Comparison of ENCODE assay signal across 20 cellular contexts in genomic region chr6:47663462-47664216, GRCh38. TPM values are rescaled to one million over a fixed set of nuclear protein-coding genes. Genes with fewer than 3 reads are reported as not detected.
DNase-seq lines count a peak whose midpoint lies in the region; ATAC-seq and TF ChIP-seq lines count a peak whose summit lies in the region.
"Had no signal": no experiment of that assay in that cellular context is flagged by ENCODE, and none has a peak within 500 bp of the region (broad histone marks: within the 10 kb centered on the region; RNA-seq: fewer than 3 reads in every experiment).

No MANE protein-coding gene starts in this region.

- no peak overlapping the region for H3K23ac ChIP-seq in mesendoderm (ENCODE audit: low read length)

- H3K27me3 ChIP-seq in HUES48 (ENCODE audit: control insufficient read depth, insufficient read depth, low read length) (no peaks in the 10 kb centered on the region), endodermal cell (ENCODE audit: control insufficient read depth, insufficient read depth, low read length, poor library complexity, severe bottlenecking) (no peaks in the 10 kb centered on the region), mesendoderm (ENCODE audit: insufficient read depth, low read length, poor library complexity) (no peaks in the 10 kb centered on the region)
- H3K27me3 ChIP-seq: body of pancreas, gastrocnemius medialis had no signal

- H4K8ac ChIP-seq in mesendoderm (ENCODE audit: low read depth, low read length) = no peak overlapping the region

- H3K4me1 Mint-ChIP-seq in endodermal cell = peaks cover 38% of the 10 kb centered on the region
- H3K4me1 Mint-ChIP-seq: naive B cell had no signal

- no peak overlapping the region for H2AK5ac ChIP-seq in mesendoderm (ENCODE audit: low read length)

- H3K27ac Mint-ChIP-seq in endodermal cell = peak overlapping the region; percentile 83
- H3K27ac Mint-ChIP-seq: activated naive CD8-positive, alpha-beta T cell treated with anti-CD3 and anti-CD28 coated beads for 36 hours; naive B cell had no signal

- 59 to 76% methylated on average over 5 to 12 of the region's 13 CpGs for WGBS in endodermal cell (ENCODE audit: insufficient coverage in 1 of 2, insufficient read length in 1 of 2), 2 experiments
- no CpG with 5 or more reads among the region's 13 CpGs for WGBS in mesendoderm (ENCODE audit: extremely low coverage, insufficient coverage, low lambda C conversion rate)

- H3K27me3 Mint-ChIP-seq in endodermal cell (ENCODE audit: insufficient read depth) = no peaks in the 10 kb centered on the region

- no peak overlapping the region for H3K9ac ChIP-seq in HUES48 (ENCODE audit: low read depth, low read length)
- no peak overlapping the region for H3K9ac ChIP-seq in endodermal cell (ENCODE audit: extremely low read depth, low read length, poor library complexity, severe bottlenecking)
- no peak overlapping the region for H3K9ac ChIP-seq in mesendoderm (ENCODE audit: low read length)
- H3K9ac ChIP-seq: parathyroid adenoma had no signal

- no peak overlapping the region for H2BK5ac ChIP-seq in mesendoderm (ENCODE audit: low read length)

- H3K4me1 ChIP-seq in HUES48 (ENCODE audit: control insufficient read depth, insufficient read depth, low read length) = 0 out of 2 replicates have a peak, but pooled peaks cover 8% of the 10 kb centered on the region
- peaks cover 9% of the 10 kb centered on the region for H3K4me1 ChIP-seq in endodermal cell (ENCODE audit: control insufficient read depth, insufficient read depth, low read length)
- peaks cover 5% of the 10 kb centered on the region for H3K4me1 ChIP-seq in mesendoderm (ENCODE audit: control insufficient read depth, low read depth, low read length)
- H3K4me1 ChIP-seq: body of pancreas, gastrocnemius medialis, lower lobe of right lung, parathyroid adenoma had no signal

- H3K4me3 Mint-ChIP-seq in endodermal cell = no peak overlapping the region
- H3K4me3 Mint-ChIP-seq: activated naive CD8-positive, alpha-beta T cell treated with anti-CD3 and anti-CD28 coated beads for 36 hours; naive B cell had no signal

- TF ChIP-seq CTCF in endodermal cell (conservative IDR thresholded peaks at IDR 0.05) = no peak

- H3K56ac ChIP-seq in mesendoderm (ENCODE audit: low read length) = no peak overlapping the region

- DNase-seq in NCI-H510A (lab: John Stamatoyannopoulos, UW) (peak; percentile 67), endodermal cell (peak; percentile 86), mesendoderm (peak; percentile 88), mucosa of gallbladder (ENCODE audit: low spot score) (no peak)
- no peak for DNase-seq in activated CD4-positive, alpha-beta T cell treated with anti-CD3 and anti-CD28 coated beads for 48 hours
- DNase-seq: activated CD4-positive, alpha-beta T cell treated with anti-CD3 and anti-CD28 coated beads for 1 hour; activated naive CD8-positive, alpha-beta T cell treated with anti-CD3 and anti-CD28 coated beads for 36 hours; body of pancreas; cortex of kidney; gastrocnemius medialis; Kasumi-1; lower lobe of right lung; naive B cell; NCI-H1105; stimulated activated CD4-positive, alpha-beta T cell treated with anti-CD3 and anti-CD28 coated beads, Interleukin-2, amount 100 ng/mL, for 48 hours had no signal

- no peak overlapping the region for H2BK15ac ChIP-seq in mesendoderm (replicated peaks; ENCODE audit: low read depth)

- no peaks in the 10 kb centered on the region for H3K9me3 ChIP-seq in HUES48 (ENCODE audit: control insufficient read depth, insufficient read depth, low read length)
- H3K9me3 ChIP-seq in endodermal cell (ENCODE audit: control insufficient read depth, low read length) = no peaks in the 10 kb centered on the region
- H3K9me3 ChIP-seq: body of pancreas, gastrocnemius medialis, lower lobe of right lung had no signal

- no peak overlapping the region for H2BK120ac ChIP-seq in mesendoderm (ENCODE audit: low read depth, low read length)

- H3K4me2 ChIP-seq in mesendoderm (ENCODE audit: low read length) = no peak overlapping the region

- H3K36me3 ChIP-seq in HUES48 (ENCODE audit: control insufficient read depth, insufficient read depth, low read length) (no peaks in the 10 kb centered on the region), endodermal cell (ENCODE audit: control insufficient read depth, insufficient read depth, low read length) (peaks cover 76% of the 10 kb centered on the region), mesendoderm (ENCODE audit: control insufficient read depth, insufficient read depth, low read length) (no peaks in the 10 kb centered on the region)
- H3K36me3 ChIP-seq: gastrocnemius medialis, lower lobe of right lung had no signal

- H3K79me1 ChIP-seq in mesendoderm (ENCODE audit: low read length) = no peaks in the 10 kb centered on the region

- ATAC-seq in HG03439 (IDR thresholded peaks at IDR 0.05; ENCODE audit: unreplicated experiment) = no peak
- ATAC-seq: body of pancreas, gastrocnemius medialis, HCT116, lower lobe of right lung had no signal

- H3K4me3 ChIP-seq in HUES48 (ENCODE audit: low read depth, low read length) = no peak overlapping the region
- no peak overlapping the region for H3K4me3 ChIP-seq in endodermal cell (ENCODE audit: low read length)
- no peak overlapping the region for H3K4me3 ChIP-seq in mesendoderm (ENCODE audit: low read length)
- H3K4me3 ChIP-seq: body of pancreas, gastrocnemius medialis, lower lobe of right lung, skin epidermis had no signal

- H3K18ac ChIP-seq in mesendoderm (ENCODE audit: low read length) = no peak overlapping the region

- no peaks in the 10 kb centered on the region for H3K79me2 ChIP-seq in mesendoderm (ENCODE audit: control insufficient read depth, insufficient read depth, low read length)
- H3K79me2 ChIP-seq: parathyroid adenoma had no signal

- H4K5ac ChIP-seq in mesendoderm (ENCODE audit: low read length) = no peak overlapping the region

- H3K9me3 Mint-ChIP-seq in endodermal cell = no peaks in the 10 kb centered on the region
- H3K9me3 Mint-ChIP-seq: activated naive CD8-positive, alpha-beta T cell treated with anti-CD3 and anti-CD28 coated beads for 36 hours had no signal

- H3K4ac ChIP-seq in mesendoderm (ENCODE audit: low read depth, low read length) = no peak overlapping the region

- H3K36me3 Mint-ChIP-seq in endodermal cell (ENCODE audit: low read depth) = peaks cover 15% of the 10 kb centered on the region
- H3K36me3 Mint-ChIP-seq: activated naive CD8-positive, alpha-beta T cell treated with anti-CD3 and anti-CD28 coated beads for 36 hours; naive B cell had no signal

- H3K27ac ChIP-seq in HUES48 (ENCODE audit: low read depth, low read length) (peak overlapping the region; percentile 83), endodermal cell (ENCODE audit: low read depth, low read length) (no peak overlapping the region), mesendoderm (ENCODE audit: low read depth, low read length) (peak overlapping the region; percentile 2)
- H3K27ac ChIP-seq: body of pancreas, gastrocnemius medialis, lower lobe of right lung, parathyroid adenoma had no signal

RNA-seq across cellular contexts. Expression of gene ADGRF4, which starts 34.7 kb away (rescaled TPM):
- total RNA-seq in endodermal cell (1 to 10 TPM in 1 of 2 donors, under 1 TPM in 1; 0.18 to 1.3 TPM), mucosa of gallbladder (0.52 TPM)
- 0.82 TPM for polyA plus RNA-seq in endodermal cell (2013, experiment 1 of 2)
- 1.3 TPM for polyA plus RNA-seq in endodermal cell (2013, experiment 2 of 2)
- 0.25 TPM for polyA plus RNA-seq in mesendoderm (2013, experiment 1 of 2)
- polyA plus RNA-seq in mesendoderm (2013, experiment 2 of 2) = 0.22 TPM
- total RNA-seq: activated naive CD8-positive, alpha-beta T cell treated with anti-CD3 and anti-CD28 coated beads for 36 hours; body of pancreas; lower lobe of right lung had no signal

Comparison
In these comparisons a context has a peak if more than half of its experiments do, and no peak if none do; other contexts are left out.
1. DNase-seq: peak in NCI-H510A (single experiment), endodermal cell (single experiment) and mesendoderm (single experiment); none in mucosa of gallbladder (single experiment) and activated CD4-positive, alpha-beta T cell treated with anti-CD3 and anti-CD28 coated beads for 48 hours (single experiment).